Comparison of ENCODE assay signal across 38 cellular contexts in the genomic region with DNA sequence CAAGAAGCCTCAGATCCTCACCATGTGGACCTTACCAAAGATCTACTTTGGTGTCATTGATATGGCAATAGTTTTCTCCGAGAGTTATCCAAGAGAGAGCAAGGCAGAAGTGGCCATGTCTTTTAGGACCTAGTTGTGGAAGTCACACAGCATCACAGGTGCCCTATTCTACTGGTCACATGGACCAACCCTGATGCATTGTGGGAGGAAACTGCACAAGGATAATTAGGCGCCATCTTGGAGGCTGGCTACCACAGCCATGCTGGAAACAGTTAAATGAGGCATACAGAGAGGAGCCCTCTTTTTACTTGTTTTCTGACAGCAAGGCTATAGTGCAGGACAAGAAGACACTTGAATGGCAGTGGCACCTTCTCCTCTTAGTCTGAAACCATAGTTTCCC.
"Had no signal": no experiment of that assay in that cellular context is flagged by ENCODE, and none has a peak within 500 bp of the region (broad histone marks: within the 10 kb centered on the region; RNA-seq: fewer than 3 reads in every experiment).

No MANE protein-coding gene starts in this region.

- H3K9me3 Mint-ChIP-seq: activated CD4-positive, alpha-beta memory T cell treated with anti-CD3 and anti-CD28 coated beads, Interleukin-2, amount 10 ng/mL, durations not matched to agents 7 days and 5 days; activated CD4-positive, alpha-beta T cell treated with anti-CD3 and anti-CD28 coated beads, Interleukin-2, amount 10 ng/mL, durations not matched to agents 7 days and 5 days; activated naive CD4-positive, alpha-beta T cell treated with anti-CD3 and anti-CD28 coated beads, Interleukin-2, amount 10 ng/mL, durations not matched to agents 7 days and 5 days; activated naive CD4-positive, alpha-beta T cell treated with anti-CD3 and anti-CD28 coated beads, Interleukin-2, amount 50 U/mL, for 24 hours; activated naive CD8-positive, alpha-beta T cell treated with anti-CD3 and anti-CD28 coated beads, Interleukin-2, amount 10 ng/mL, durations not matched to agents 7 days and 5 days; activated naive CD8-positive, alpha-beta T cell treated with anti-CD3 and anti-CD28 coated beads, Interleukin-2, amount 50 U/mL, for 24 hours; activated T-cell treated with anti-CD3 and anti-CD28 coated beads, Interleukin-2, amount 50 U/mL, for 24 hours; activated T-helper 2 cell treated with anti-CD3 and anti-CD28 coated beads, Interferon-gamma antibody, Interleukin-2, Interleukin-4, amounts not matched to agents 10 μg/mL and 5 μg/mL and 100 μg/mL, durations not matched to agents 14 hours and 24 hours and 36 hours; brain; central memory CD8-positive, alpha-beta T cell; T-helper 1 cell treated with Interleukin-12 subunit alpha and Interleukin-12 subunit beta and Interleukin-4 antibody, amounts not matched to agents 30 μg/mL and 1 μg/mL, for 36 hours; T-helper 2 cell treated with Interferon-gamma antibody and Interleukin-4, amounts not matched to agents 5 μg/mL and 100 μg/mL, for 36 hours had no signal

- FAIRE-seq: bronchial epithelial cell, TTC549 had no signal

- H3K4me1 ChIP-seq: ascending aorta had no signal

- DNase-seq: activated CD4-positive, alpha-beta memory T cell treated with anti-CD3 and anti-CD28 coated beads, Interleukin-2, amount 10 ng/mL, durations not matched to agents 7 days and 5 days; activated CD4-positive, alpha-beta T cell treated with anti-CD3 and anti-CD28 coated beads for 1 hour; activated CD4-positive, alpha-beta T cell treated with anti-CD3 and anti-CD28 coated beads for 36 hours; activated CD4-positive, alpha-beta T cell treated with anti-CD3 and anti-CD28 coated beads for 48 hours; activated CD4-positive, alpha-beta T cell treated with anti-CD3 and anti-CD28 coated beads, Interleukin-2, amount 10 ng/mL, durations not matched to agents 7 days and 5 days; activated CD4-positive, alpha-beta T cell treated with anti-CD3 and anti-CD28 coated beads, Interleukin-2, amount 50 U/mL, for 48 hours; activated CD4-positive, CD25-positive, alpha-beta regulatory T cell; activated CD8-positive, alpha-beta memory T cell treated with anti-CD3 and anti-CD28 coated beads for 24 hours; activated CD8-positive, alpha-beta memory T cell treated with anti-CD3 and anti-CD28 coated beads, Interleukin-2, amount 10 ng/mL, durations not matched to agents 7 days and 5 days; activated CD8-positive, alpha-beta memory T cell treated with anti-CD3 and anti-CD28 coated beads, Interleukin-2, amount 50 U/mL, for 48 hours; activated CD8-positive, alpha-beta T cell treated with anti-CD3 and anti-CD28 coated beads, Interleukin-2, amount 10 ng/mL, durations not matched to agents 7 days and 5 days; activated effector memory CD4-positive, alpha-beta T cell treated with Interleukin-2 at 50 U/mL for 16 hours; activated gamma-delta T cell; activated naive CD4-positive, alpha-beta T cell treated with anti-CD3 and anti-CD28 coated beads, Interleukin-2, amount 10 ng/mL, durations not matched to agents 7 days and 5 days; activated naive CD4-positive, alpha-beta T cell treated with Interleukin-2 at 50 U/mL for 16 hours; activated naive CD8-positive, alpha-beta T cell treated with anti-CD3 and anti-CD28 coated beads, Interleukin-2, amount 10 ng/mL, durations not matched to agents 7 days and 5 days; activated naive CD8-positive, alpha-beta T cell treated with anti-CD3 and anti-CD28 coated beads, Interleukin-2, amount 50 U/mL, for 24 hours; activated T-cell treated with anti-CD3 and anti-CD28 coated beads, Interleukin-2, amount 50 U/mL, for 24 hours; activated T-cell treated with anti-CD3 and anti-CD28 coated beads, Interleukin-2, amount 50 U/mL, for 48 hours; amygdala; anterior cingulate cortex; caudate nucleus; cerebellar nuclear complex; T-helper 2 cell; T-helper 9 cell had no signal

- H3K27me3 ChIP-seq: ascending aorta, cardiac muscle cell had no signal

- H3K4me3 ChIP-seq: ascending aorta, cardiac muscle cell had no signal

- ATAC-seq: activated CD4-positive, alpha-beta T cell treated with anti-CD3 and anti-CD28 coated beads for 36 hours; activated CD4-positive, CD25-positive, alpha-beta regulatory T cell treated with anti-CD3 and anti-CD28 coated beads, Interleukin-2, amount 50 U/mL, for 24 hours; activated CD8-positive, alpha-beta memory T cell treated with anti-CD3 and anti-CD28 coated beads, Interleukin-2, amount 10 ng/mL, durations not matched to agents 7 days and 5 days; activated CD8-positive, alpha-beta T cell treated with anti-CD3 and anti-CD28 coated beads, Interleukin-2, amount 10 ng/mL, durations not matched to agents 7 days and 5 days; activated naive CD8-positive, alpha-beta T cell treated with anti-CD3 and anti-CD28 coated beads, Interleukin-2, amount 50 U/mL, for 24 hours had no signal

- H3K27ac ChIP-seq: ascending aorta, cardiac muscle cell, VCaP had no signal

- H3K27me3 Mint-ChIP-seq: activated CD4-positive, alpha-beta memory T cell treated with anti-CD3 and anti-CD28 coated beads, Interleukin-2, amount 10 ng/mL, durations not matched to agents 7 days and 5 days; activated CD4-positive, alpha-beta T cell treated with anti-CD3 and anti-CD28 coated beads for 36 hours; activated CD4-positive, alpha-beta T cell treated with anti-CD3 and anti-CD28 coated beads, Interleukin-2, amount 10 ng/mL, durations not matched to agents 7 days and 5 days; activated CD8-positive, alpha-beta memory T cell treated with anti-CD3 and anti-CD28 coated beads, Interleukin-2, amount 10 ng/mL, durations not matched to agents 7 days and 5 days; activated naive CD4-positive, alpha-beta T cell treated with anti-CD3 and anti-CD28 coated beads, Interleukin-2, amount 10 ng/mL, durations not matched to agents 7 days and 5 days; activated naive CD4-positive, alpha-beta T cell treated with anti-CD3 and anti-CD28 coated beads, Interleukin-2, amount 50 U/mL, for 24 hours; activated naive CD8-positive, alpha-beta T cell; activated naive CD8-positive, alpha-beta T cell treated with anti-CD3 and anti-CD28 coated beads, Interleukin-2, amount 10 ng/mL, durations not matched to agents 7 days and 5 days; activated naive CD8-positive, alpha-beta T cell treated with anti-CD3 and anti-CD28 coated beads, Interleukin-2, amount 50 U/mL, for 24 hours; activated T-cell treated with anti-CD3 and anti-CD28 coated beads, Interleukin-2, amount 50 U/mL, for 24 hours; brain; central memory CD8-positive, alpha-beta T cell had no signal

- H3K27ac Mint-ChIP-seq: activated CD4-positive, alpha-beta memory T cell treated with anti-CD3 and anti-CD28 coated beads, Interleukin-2, amount 10 ng/mL, durations not matched to agents 7 days and 5 days; activated CD4-positive, alpha-beta T cell treated with anti-CD3 and anti-CD28 coated beads for 36 hours; activated CD4-positive, alpha-beta T cell treated with anti-CD3 and anti-CD28 coated beads, Interleukin-2, amount 10 ng/mL, durations not matched to agents 7 days and 5 days; activated CD8-positive, alpha-beta memory T cell treated with anti-CD3 and anti-CD28 coated beads, Interleukin-2, amount 10 ng/mL, durations not matched to agents 7 days and 5 days; activated CD8-positive, alpha-beta T cell treated with anti-CD3 and anti-CD28 coated beads, Interleukin-2, amount 10 ng/mL, durations not matched to agents 7 days and 5 days; activated naive CD4-positive, alpha-beta T cell treated with anti-CD3 and anti-CD28 coated beads, Interleukin-2, amount 10 ng/mL, durations not matched to agents 7 days and 5 days; activated naive CD4-positive, alpha-beta T cell treated with anti-CD3 and anti-CD28 coated beads, Interleukin-2, amount 50 U/mL, for 24 hours; activated naive CD8-positive, alpha-beta T cell; activated naive CD8-positive, alpha-beta T cell treated with anti-CD3 and anti-CD28 coated beads, Interleukin-2, amount 10 ng/mL, durations not matched to agents 7 days and 5 days; activated naive CD8-positive, alpha-beta T cell treated with anti-CD3 and anti-CD28 coated beads, Interleukin-2, amount 50 U/mL, for 24 hours; activated T-cell treated with anti-CD3 and anti-CD28 coated beads, Interleukin-2, amount 50 U/mL, for 24 hours; activated T-helper 2 cell treated with anti-CD3 and anti-CD28 coated beads, Interferon-gamma antibody, Interleukin-2, Interleukin-4, amounts not matched to agents 10 μg/mL and 5 μg/mL and 100 μg/mL, durations not matched to agents 14 hours and 24 hours and 36 hours; brain; T-helper 1 cell treated with Interleukin-12 subunit alpha and Interleukin-12 subunit beta and Interleukin-4 antibody, amounts not matched to agents 30 μg/mL and 1 μg/mL, for 36 hours; T-helper 2 cell treated with Interferon-gamma antibody and Interleukin-4, amounts not matched to agents 5 μg/mL and 100 μg/mL, for 36 hours had no signal

- H3K36me3 ChIP-seq: cardiac muscle cell had no signal

- H3K4me3 Mint-ChIP-seq: activated CD4-positive, alpha-beta memory T cell treated with anti-CD3 and anti-CD28 coated beads, Interleukin-2, amount 10 ng/mL, durations not matched to agents 7 days and 5 days; activated CD4-positive, alpha-beta T cell treated with anti-CD3 and anti-CD28 coated beads for 36 hours; activated CD4-positive, alpha-beta T cell treated with anti-CD3 and anti-CD28 coated beads, Interleukin-2, amount 10 ng/mL, durations not matched to agents 7 days and 5 days; activated CD8-positive, alpha-beta memory T cell treated with anti-CD3 and anti-CD28 coated beads, Interleukin-2, amount 10 ng/mL, durations not matched to agents 7 days and 5 days; activated CD8-positive, alpha-beta T cell treated with anti-CD3 and anti-CD28 coated beads, Interleukin-2, amount 10 ng/mL, durations not matched to agents 7 days and 5 days; activated naive CD4-positive, alpha-beta T cell treated with anti-CD3 and anti-CD28 coated beads, Interleukin-2, amount 10 ng/mL, durations not matched to agents 7 days and 5 days; activated naive CD4-positive, alpha-beta T cell treated with anti-CD3 and anti-CD28 coated beads, Interleukin-2, amount 50 U/mL, for 24 hours; activated naive CD8-positive, alpha-beta T cell; activated naive CD8-positive, alpha-beta T cell treated with anti-CD3 and anti-CD28 coated beads, Interleukin-2, amount 10 ng/mL, durations not matched to agents 7 days and 5 days; activated naive CD8-positive, alpha-beta T cell treated with anti-CD3 and anti-CD28 coated beads, Interleukin-2, amount 50 U/mL, for 24 hours; activated T-cell treated with anti-CD3 and anti-CD28 coated beads, Interleukin-2, amount 50 U/mL, for 24 hours; brain; central memory CD8-positive, alpha-beta T cell; T-helper 1 cell treated with Interleukin-12 subunit alpha and Interleukin-12 subunit beta and Interleukin-4 antibody, amounts not matched to agents 30 μg/mL and 1 μg/mL, for 36 hours; T-helper 2 cell treated with Interferon-gamma antibody and Interleukin-4, amounts not matched to agents 5 μg/mL and 100 μg/mL, for 36 hours had no signal

- H3K9me3 ChIP-seq: ascending aorta had no signal
